26 cellular contexts compared by ENCODE assay signal in genomic region chr4:160595646-160596045, GRCh38.
"Had no signal": no experiment of that assay in that cellular context is flagged by ENCODE, and none has a peak within 500 bp of the region (broad histone marks: within the 10 kb centered on the region; RNA-seq: fewer than 3 reads in every experiment).

No MANE protein-coding gene starts in this region.

- H3K4me1 ChIP-seq: stomach, suprapubic skin, testis, thyroid gland, tibial artery, tibial nerve, transverse colon, upper lobe of left lung, upper lobe of right lung, uterus, vagina had no signal

- ATAC-seq: stimulated activated effector memory CD8-positive, alpha-beta T cell treated with anti-CD3 and anti-CD28 coated beads, Interleukin-12 subunit alpha, Interleukin-12 subunit beta, amount 100 ng/mL, for 72 hours; stimulated activated memory B cell treated with anti-CD40 and anti-IgM and Interleukin-4, amounts not matched to agents 10 μg/mL and 1 μg/mL and 100 μg/mL, for 72 hours; stimulated activated naive B cell treated with anti-CD40 and anti-IgM and Interleukin-4, amounts not matched to agents 10 μg/mL and 1 μg/mL and 100 μg/mL, for 72 hours; stimulated activated naive CD8-positive, alpha-beta T cell treated with anti-CD3 and anti-CD28 coated beads, Interleukin-15, amount 100 ng/mL, for 72 hours; stimulated activated naive CD8-positive, alpha-beta T cell treated with anti-CD3 and anti-CD28 coated beads, Interleukin-15, Interleukin-2, amounts not matched to agents 100 U/mL and 50 U/mL, for 24 hours; upper lobe of right lung had no signal

- H3K4me3 ChIP-seq: stomach, suprapubic skin, testis, thoracic aorta, thyroid gland, tibial artery, tibial nerve, transverse colon, upper lobe of left lung, upper lobe of right lung, uterus, vagina had no signal

- H3K36me3 ChIP-seq: stomach, suprapubic skin, thoracic aorta, thyroid gland, tibial artery, tibial nerve, transverse colon, upper lobe of left lung, upper lobe of right lung, uterus, vagina had no signal

- H3K27me3 ChIP-seq: stomach, suprapubic skin, testis, thyroid gland, tibial artery, tibial nerve, transverse colon, upper lobe of left lung, upper lobe of right lung, uterus, vagina had no signal

- H3K9me3 ChIP-seq: stomach, suprapubic skin, testis, thoracic aorta, thyroid gland, tibial artery, tibial nerve, transverse colon, upper lobe of left lung, upper lobe of right lung, uterus, vagina had no signal

- H3K27ac ChIP-seq: stomach, suprapubic skin, testis, thoracic aorta, thyroid gland, tibial artery, tibial nerve, transverse colon, upper lobe of left lung, upper lobe of right lung, uterus, vagina had no signal

- DNase-seq: stimulated activated CD4-positive, alpha-beta T cell treated with anti-CD3 and anti-CD28 coated beads, Interleukin-2, amount 100 ng/mL, for 48 hours; stimulated activated CD4-positive, alpha-beta T cell treated with anti-CD3 and anti-CD28 coated beads, Interleukin-4, amount 100 ng/mL, for 1 hour; stimulated activated CD4-positive, alpha-beta T cell treated with anti-CD3 and anti-CD28 coated beads, Interleukin-4, amount 100 ng/mL, for 24 hours; stimulated activated CD4-positive, alpha-beta T cell treated with anti-CD3 and anti-CD28 coated beads, Interleukin-4, amount 100 ng/mL, for 4 hours; stimulated activated CD8-positive, alpha-beta memory T cell treated with anti-CD3 and anti-CD28 coated beads, Interleukin-4, amount 100 ng/mL, for 48 hours; stimulated activated naive B cell treated with anti-CD40 and anti-IgM and Interleukin-4, amounts not matched to agents 10 μg/mL and 1 μg/mL and 100 μg/mL, for 72 hours; stimulated activated naive CD4-positive, alpha-beta T cell; stimulated activated naive CD4-positive, alpha-beta T cell treated with Interleukin-2 at 50 U/mL for 16 hours; stimulated activated naive CD8-positive, alpha-beta T cell treated with anti-CD3 and anti-CD28 coated beads, Interleukin-15, amount 100 ng/mL, for 72 hours; stimulated activated naive CD8-positive, alpha-beta T cell treated with anti-CD3 and anti-CD28 coated beads, Interleukin-15, Interleukin-2, amounts not matched to agents 100 U/mL and 50 U/mL, for 24 hours; stomach; substantia nigra; testis; thyroid gland; tibial artery; transverse colon; trophoblast cell; upper lobe of left lung; upper lobe of right lung; uterus had no signal
